ENCODE assay signal across 8 cellular contexts in genomic region chr11:3021125-3021524, GRCh38. TPM values are rescaled to one million over a fixed set of nuclear protein-coding genes. Genes with fewer than 3 reads are reported as not detected.
DNase-seq lines count a peak whose midpoint lies in the region; ATAC-seq and TF ChIP-seq lines count a peak whose summit lies in the region.

No MANE protein-coding gene starts in this region.

- no peak for ATAC-seq in HG02981 (IDR thresholded peaks at IDR 0.05; ENCODE audit: unreplicated experiment)

- intact Hi-C loops in activated CD4-positive, alpha-beta T cell treated with anti-CD3 and anti-CD28 coated beads, Interleukin-2, amount 10 ng/mL, durations not matched to agents 24 days and 14 days (cut with micrococcal nuclease) = loop anchor here (1.0 kb wide), 1 partner anchor 46 kb away; no protein-coding TSS in a partner anchor

- H3K36me3 Mint-ChIP-seq in activated CD4-positive, alpha-beta T cell treated with anti-CD3 and anti-CD28 coated beads, Interleukin-2, amount 10 ng/mL, durations not matched to agents 24 days and 14 days (ENCODE audit: low read depth) = peaks cover 60% of the 10 kb centered on the region

- DNase-seq in NCI-H2227 (lab: John Stamatoyannopoulos, UW; ENCODE audit: unreplicated experiment) (peak; percentile 54), NCI-H2227 treated with DMSO at 0.1 percent for 48 hours (lab: John Stamatoyannopoulos, UW) (no peak), HuH-7 (ENCODE audit: low spot score) (peak; percentile 89), foreskin fibroblast (peak in 1 of 2 donors; percentile 51), renal cortical epithelial cell (ENCODE audit: low read depth) (peak; percentile 46), putamen (ENCODE audit: low spot score) (no peak)
- peak; percentile 84 for DNase-seq in activated CD4-positive, alpha-beta T cell treated with anti-CD3 and anti-CD28 coated beads, Interleukin-2, amount 10 ng/mL, durations not matched to agents 24 days and 14 days

- no peak overlapping the region for H3K27ac Mint-ChIP-seq in activated CD4-positive, alpha-beta T cell treated with anti-CD3 and anti-CD28 coated beads, Interleukin-2, amount 10 ng/mL, durations not matched to agents 24 days and 14 days

- TF ChIP-seq CTCF in foreskin fibroblast (IDR thresholded peaks at IDR 0.05; ENCODE audit: low read depth, low read length) = peak; percentile 33

- H3K9me3 Mint-ChIP-seq in activated CD4-positive, alpha-beta T cell treated with anti-CD3 and anti-CD28 coated beads, Interleukin-2, amount 10 ng/mL, durations not matched to agents 24 days and 14 days = no peaks in the 10 kb centered on the region

- H3K4me1 Mint-ChIP-seq in activated CD4-positive, alpha-beta T cell treated with anti-CD3 and anti-CD28 coated beads, Interleukin-2, amount 10 ng/mL, durations not matched to agents 24 days and 14 days = peaks cover 34% of the 10 kb centered on the region

- no peak overlapping the region for H3K4me3 Mint-ChIP-seq in activated CD4-positive, alpha-beta T cell treated with anti-CD3 and anti-CD28 coated beads, Interleukin-2, amount 10 ng/mL, durations not matched to agents 24 days and 14 days

- no peak overlapping the region for H3K4me3 ChIP-seq in foreskin fibroblast (ENCODE audit: low read depth in 1 of 2, low read length in 2 of 2)

- H3K27me3 Mint-ChIP-seq in activated CD4-positive, alpha-beta T cell treated with anti-CD3 and anti-CD28 coated beads, Interleukin-2, amount 10 ng/mL, durations not matched to agents 24 days and 14 days = no peaks in the 10 kb centered on the region

RNA-seq across cellular contexts. Expression of gene NAP1L4, which starts 29.0 kb away (rescaled TPM):
- 263 and 272 TPM in 2 replicates for total RNA-seq in activated CD4-positive, alpha-beta T cell treated with anti-CD3 and anti-CD28 coated beads, Interleukin-2, amount 10 ng/mL, durations not matched to agents 24 days and 14 days
- total RNA-seq in renal cortical epithelial cell = 144 and 273 TPM in 2 replicates

RNA-seq across cellular contexts. Expression of gene CARS1, which starts 36.1 kb away (rescaled TPM):
- total RNA-seq in activated CD4-positive, alpha-beta T cell treated with anti-CD3 and anti-CD28 coated beads, Interleukin-2, amount 10 ng/mL, durations not matched to agents 24 days and 14 days = 56.5 and 63.1 TPM in 2 replicates
- total RNA-seq in renal cortical epithelial cell = 52.4 and 63.7 TPM in 2 replicates

Comparison
In these comparisons a context has a peak if more than half of its experiments do, and no peak if none do; other contexts are left out.
1. DNase-seq: peak in NCI-H2227 (single experiment), HuH-7 (single experiment), activated CD4-positive, alpha-beta T cell treated with anti-CD3 and anti-CD28 coated beads, Interleukin-2, amount 10 ng/mL, durations not matched to agents 24 days and 14 days (single experiment) and renal cortical epithelial cell (single experiment); none in NCI-H2227 treated with DMSO at 0.1 percent for 48 hours (single experiment) and putamen (single experiment).